9 cellular contexts compared by ENCODE assay signal in genomic region chr10:119461380-119461779, GRCh38.
A peak's percentile ranks its signal among the peaks of the same experiment; 100 is the strongest.
DNase-seq lines count a peak whose midpoint lies in the region; ATAC-seq, FAIRE-seq and TF ChIP-seq lines count a peak whose summit lies in the region.
"Had no signal": no experiment of that assay in that cellular context is flagged by ENCODE, and none has a peak within 500 bp of the region (broad histone marks: within the 10 kb centered on the region; RNA-seq: fewer than 3 reads in every experiment).

No MANE protein-coding gene starts in this region.

- BruUV-seq in IMR-90 (replicated peaks; lab: Mats Ljungman, UMichigan): no TSS peak

- H3K79me1 ChIP-seq in IMR-90 (ENCODE audit: low read depth in 1 of 2, low read length in 2 of 2) (no peaks in the 10 kb centered on the region), trophoblast cell (ENCODE audit: low read length) (no peaks in the 10 kb centered on the region)

- peaks cover 3% of the 10 kb centered on the region; the same call in 1 of the 2 replicates for H3K9me3 ChIP-seq in IMR-90 (ENCODE audit: control insufficient read depth, insufficient read depth, low read length)
- H3K9me3 ChIP-seq in trophoblast cell (ENCODE audit: insufficient read depth, low read depth, low read length): peaks cover 3% of the 10 kb centered on the region
- H3K9me3 ChIP-seq: colonic mucosa had no signal

- H3K4ac ChIP-seq in IMR-90 (ENCODE audit: low read depth, low read length): no peak overlapping the region
- H3K4ac ChIP-seq in trophoblast cell (ENCODE audit: low read depth, low read length): no peak overlapping the region

- no peak overlapping the region for H4K8ac ChIP-seq in IMR-90 (ENCODE audit: low read depth in 2 of 2, low read length in 2 of 2)
- H4K8ac ChIP-seq in trophoblast cell (ENCODE audit: low read depth, low read length): no peak overlapping the region

- in situ Hi-C loops in IMR-90 (cut with MboI; ENCODE audit: low sequenced_read_pairs): no loop called here

- no peak overlapping the region for H2BK12ac ChIP-seq in trophoblast cell (ENCODE audit: low read length)

- no peak overlapping the region for H2BK5ac ChIP-seq in IMR-90 (ENCODE audit: low read depth, low read length, poor library complexity, severe bottlenecking)
- no peak overlapping the region for H2BK5ac ChIP-seq in trophoblast cell (ENCODE audit: low read depth, low read length, poor library complexity)

- H3K4me2 ChIP-seq in IMR-90 (ENCODE audit: low read depth, low read length) (no peak overlapping the region), trophoblast cell (ENCODE audit: low read length) (no peak overlapping the region)

- POLR2A ChIA-PET in IMR-90 (lab: Charles Lee; ENCODE audit: unreplicated experiment): no interaction called here

- H3K27ac ChIP-seq in IMR-90 (ENCODE audit: insufficient read depth, low read length): no peak overlapping the region
- no peak overlapping the region for H3K27ac ChIP-seq in trophoblast cell (ENCODE audit: low read depth, low read length)
- H3K27ac ChIP-seq: colonic mucosa had no signal

- no peak overlapping the region for H3K56ac ChIP-seq in IMR-90 (ENCODE audit: extremely low read depth, insufficient read depth, low read length)

- intact Hi-C loops in IMR-90 (cut with micrococcal nuclease): no loop called here

- H4K91ac ChIP-seq in IMR-90 (ENCODE audit: insufficient read depth, low read depth, low read length) (no peak overlapping the region), trophoblast cell (ENCODE audit: low read depth, low read length) (no peak overlapping the region)

- no peaks in the 10 kb centered on the region; the same call in 1 of the 2 replicates for H3K9me1 ChIP-seq in IMR-90 (ENCODE audit: insufficient read depth, low read length)

- ATAC-seq in GM18502 (IDR thresholded peaks at IDR 0.05; ENCODE audit: poor library complexity, unreplicated experiment) (peak; percentile 58), GM21381 (IDR thresholded peaks at IDR 0.05; ENCODE audit: unreplicated experiment) (peak; percentile 45), IMR-90 (ENCODE audit: low read depth) (peak; percentile 27), GM18867 (IDR thresholded peaks at IDR 0.05; ENCODE audit: unreplicated experiment) (no peak), GM21423 (IDR thresholded peaks at IDR 0.05; ENCODE audit: unreplicated experiment) (no peak)

- no peak overlapping the region for H2AFZ ChIP-seq in IMR-90 (replicated peaks; ENCODE audit: low read length, poor library complexity)
- H2AFZ ChIP-seq in trophoblast cell (ENCODE audit: insufficient read depth, low read length, poor library complexity): no peak overlapping the region

- H3K23ac ChIP-seq in IMR-90 (ENCODE audit: low read depth, low read length) (no peak overlapping the region), trophoblast cell (ENCODE audit: low read length) (no peak overlapping the region)

- H2AK9ac ChIP-seq in IMR-90 (replicated peaks; ENCODE audit: low read depth, low read length, poor library complexity): peak overlapping the region; percentile 75

- peaks cover 9% of the 10 kb centered on the region for H3K27me3 ChIP-seq in IMR-90 (ENCODE audit: control insufficient read depth, insufficient read depth, low read length)
- no peaks in the 10 kb centered on the region for H3K27me3 ChIP-seq in trophoblast cell (ENCODE audit: insufficient read depth, low read length)
- H3K27me3 ChIP-seq: colonic mucosa had no signal

- no peak for FAIRE-seq in GM19239 (lab: Jason Lieb, UNC)

- CTCF ChIA-PET in IMR-90 (lab: Yijun Ruan, JAX): no interaction called here

- no peak for DNase-seq in IMR-90
- peak; percentile 77 to 91 for DNase-seq in trophoblast cell
- no peak for DNase-seq in GM19239 (ENCODE audit: insufficient read length, low spot score)
- DNase-seq: colonic mucosa, H7 had no signal

- H3K4me3 ChIP-seq in IMR-90 (ENCODE audit: insufficient read depth, low read depth, low read length) (no peak overlapping the region), trophoblast cell (ENCODE audit: low read depth, low read length) (no peak overlapping the region)
- H3K4me3 ChIP-seq: colonic mucosa had no signal

- no peak for TF ChIP-seq RAD21 in IMR-90 (IDR thresholded peaks at IDR 0.05; ENCODE audit: low read length)

- no peaks in the 10 kb centered on the region for H4K20me1 ChIP-seq in IMR-90 (ENCODE audit: insufficient read depth, low read length)

- no peak overlapping the region for H3K9ac ChIP-seq in IMR-90 (ENCODE audit: low read depth, low read length)
- H3K9ac ChIP-seq in trophoblast cell (ENCODE audit: low read length): no peak overlapping the region

- no peak for TF ChIP-seq CTCF in IMR-90 (conservative IDR thresholded peaks at IDR 0.05; ENCODE audit: low read depth, low read length)

- dilution Hi-C loops in IMR-90 (cut with HindIII; ENCODE audit: low sequenced_read_pairs, unreplicated experiment): no loop called here

- H3K4me1 ChIP-seq in IMR-90 (ENCODE audit: control insufficient read depth, insufficient read depth, low read length): no peaks in the 10 kb centered on the region
- no peaks in the 10 kb centered on the region for H3K4me1 ChIP-seq in trophoblast cell (ENCODE audit: control insufficient read depth in 1 of 2, insufficient read depth in 2 of 2, low read length in 2 of 2)
- H3K4me1 ChIP-seq: colonic mucosa had no signal

- H3K36me3 ChIP-seq in IMR-90 (ENCODE audit: control insufficient read depth, insufficient read depth, low read length) (peaks cover 25% of the 10 kb centered on the region), trophoblast cell (ENCODE audit: control insufficient read depth in 1 of 2, insufficient read depth in 2 of 2, low read length in 2 of 2) (no peaks in the 10 kb centered on the region)
- H3K36me3 ChIP-seq: colonic mucosa had no signal

- H2BK20ac ChIP-seq in IMR-90 (ENCODE audit: low read depth, low read length): no peak overlapping the region

- 100% methylated on average over 1 of the region's 3 CpGs; no CpG with 5 or more reads in 1 of the 2 experiments for WGBS in IMR-90 (ENCODE audit: extremely low coverage in 2 of 2, insufficient read length in 1 of 2), 2 experiments
- WGBS in trophoblast cell (ENCODE audit: extremely low coverage, insufficient coverage, insufficient read length): no CpG with 5 or more reads among the region's 3 CpGs

- no peak overlapping the region for H2BK120ac ChIP-seq in IMR-90 (ENCODE audit: low read depth, low read length)
- H2BK120ac ChIP-seq in trophoblast cell (ENCODE audit: insufficient read depth, low read length, poor library complexity): no peak overlapping the region

- no peak overlapping the region for H4K5ac ChIP-seq in IMR-90 (ENCODE audit: low read depth, low read length)

- H4K12ac ChIP-seq in trophoblast cell (ENCODE audit: low read depth, low read length): no peak overlapping the region

- no peak overlapping the region for H2BK15ac ChIP-seq in IMR-90 (ENCODE audit: low read depth, low read length)

- H3K14ac ChIP-seq in IMR-90 (replicated peaks; ENCODE audit: low read depth, low read length) (no peak overlapping the region), trophoblast cell (ENCODE audit: low read length) (no peak overlapping the region)

- H3K79me2 ChIP-seq in trophoblast cell (ENCODE audit: control insufficient read depth, insufficient read depth, low read length, poor library complexity): no peaks in the 10 kb centered on the region

- no peak for TF ChIP-seq POLR2A in IMR-90 (IDR thresholded peaks at IDR 0.05; ENCODE audit: low read depth, low read length)

- H2AK5ac ChIP-seq in IMR-90 (ENCODE audit: low read depth, low read length): no peak overlapping the region
- H2AK5ac ChIP-seq in trophoblast cell (ENCODE audit: low read length): no peak overlapping the region

- no peak overlapping the region for H3K18ac ChIP-seq in IMR-90 (ENCODE audit: low read depth, low read length)
- no peak overlapping the region for H3K18ac ChIP-seq in trophoblast cell (ENCODE audit: low read length)

TF ChIP-seq in IMR-90, 13 proteins besides CTCF, POLR2A, EP300 and RAD21:
- TF ChIP-seq RFX5 (IDR thresholded peaks at IDR 0.05; ENCODE audit: low read depth, low read length): no peak

Comparison
In these comparisons a context has a peak if more than half of its experiments do, and no peak if none do; other contexts are left out.
1. ATAC-seq: peak in GM18502 (single experiment), GM21381 (single experiment) and IMR-90 (single experiment); none in GM18867 (single experiment) and GM21423 (single experiment).
2. DNase-seq: peak in trophoblast cell (2 of 2); none in IMR-90 (single experiment) and GM19239 (single experiment).